In the genomic region with DNA sequence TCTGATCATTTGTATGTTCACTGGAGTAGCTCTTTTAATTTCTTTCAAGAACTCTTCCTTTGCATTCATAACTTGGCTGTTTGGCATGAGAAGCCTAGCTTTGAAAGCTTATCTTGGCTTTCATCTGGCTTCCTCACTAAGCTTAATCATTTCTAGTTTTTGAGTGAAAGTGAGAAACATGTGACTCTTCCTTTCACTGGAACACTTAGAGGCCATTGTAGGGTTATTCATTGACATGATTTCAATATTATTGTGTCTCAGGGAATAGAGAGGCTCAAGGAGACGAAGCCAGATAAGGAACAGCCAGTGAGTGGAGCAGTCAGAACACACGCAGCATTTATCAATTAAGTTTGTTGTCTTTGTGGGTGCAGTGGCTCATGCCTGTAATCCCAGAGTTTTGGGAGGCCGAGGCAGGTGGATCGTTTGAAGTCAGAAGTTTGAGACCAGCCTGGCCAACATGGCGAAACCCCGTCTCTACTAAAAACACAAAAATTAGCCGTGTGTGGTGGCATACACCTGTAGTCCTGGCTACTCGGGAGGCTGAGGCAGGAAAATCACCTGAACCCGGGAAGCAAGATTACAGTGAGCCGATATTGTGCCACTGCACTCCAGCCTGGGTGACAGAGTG, we compare ENCODE assay signal across 10 cellular contexts.
DNase-seq lines count a peak whose midpoint lies in the region; ATAC-seq and TF ChIP-seq lines count a peak whose summit lies in the region.
"Had no signal": no experiment of that assay in that cellular context is flagged by ENCODE, and none has a peak within 500 bp of the region (broad histone marks: within the 10 kb centered on the region; RNA-seq: fewer than 3 reads in every experiment).

No MANE protein-coding gene starts in this region.

- no peaks in the 10 kb centered on the region for H3K27me3 Mint-ChIP-seq in Calu3 (ENCODE audit: unreplicated experiment)

- H3K4me3 Mint-ChIP-seq in Calu3 (ENCODE audit: low read depth, unreplicated experiment), result no peak overlapping the region

- peaks cover 20% of the 10 kb centered on the region for H3K4me1 Mint-ChIP-seq in Calu3 (ENCODE audit: low read depth, unreplicated experiment)

- peak; percentile 69 for ATAC-seq in GM19395 (IDR thresholded peaks at IDR 0.05; ENCODE audit: unreplicated experiment)
- peak; percentile 33 for ATAC-seq in HG03558 (IDR thresholded peaks at IDR 0.05; ENCODE audit: extremely low read depth, unreplicated experiment)
- no peak for ATAC-seq in omental fat pad (ENCODE audit: low FRiP score)

- BruUV-seq in Calu3 (replicated peaks; lab: Mats Ljungman, UMichigan), result no TSS peak

- intact Hi-C loops in Calu3 (cut with micrococcal nuclease; ENCODE audit: unreplicated experiment), result loop anchor here (1.0 kb wide), 1 partner anchor 30 kb away; no protein-coding TSS in a partner anchor

- TF ChIP-seq CTCF in Calu3 (IDR thresholded peaks at IDR 0.05; ENCODE audit: unreplicated experiment) (no peak), fibroblast of the aortic adventitia (IDR thresholded peaks at IDR 0.05; ENCODE audit: insufficient read depth, low read length) (no peak), omental fat pad (IDR thresholded peaks at IDR 0.05) (no peak)

- H3K9me3 Mint-ChIP-seq in Calu3 (ENCODE audit: low read depth, unreplicated experiment), result peaks cover 2% of the 10 kb centered on the region

- DNase-seq in Calu3, result peak; percentile 26
- DNase-seq in fibroblast of the aortic adventitia (ENCODE audit: low read depth), result peak; percentile 33
- no peak for DNase-seq in omental fat pad (ENCODE audit: low spot score)
- DNase-seq in HuH-7.5 (ENCODE audit: low spot score), result no peak
- DNase-seq in NCI-H345 treated with DMSO at 0.1 percent for 48 hours (lab: John Stamatoyannopoulos, UW; ENCODE audit: unreplicated experiment), result no peak
- no peak for DNase-seq in NCI-H1092 treated with DMSO at 0.1 percent for 48 hours (lab: John Stamatoyannopoulos, UW)
- DNase-seq: activated gamma-delta T cell, DND-41 had no signal

- H3K36me3 Mint-ChIP-seq in Calu3 (ENCODE audit: insufficient read depth, unreplicated experiment), result peaks cover 11% of the 10 kb centered on the region

- CTCF ChIA-PET in Calu3 (lab: Charles Lee), result interaction anchor here (0.5 to 1.3 kb wide), 7 partner anchors 17 to 103 kb away, joined by 3 to 5 read pairs (median 5); no protein-coding TSS in a partner anchor

- H3K27ac Mint-ChIP-seq in Calu3 (ENCODE audit: unreplicated experiment), result peak overlapping the region; percentile 94

- no peak overlapping the region for H3K4me3 ChIP-seq in fibroblast of the aortic adventitia (ENCODE audit: low read depth, low read length)

Comparison
In these comparisons a context has a peak if more than half of its experiments do, and no peak if none do; other contexts are left out.
1. DNase-seq: peak in Calu3 (single experiment) and fibroblast of the aortic adventitia (single experiment); none in omental fat pad (single experiment), HuH-7.5 (single experiment), NCI-H345 treated with DMSO at 0.1 percent for 48 hours (single experiment) and NCI-H1092 treated with DMSO at 0.1 percent for 48 hours (single experiment).